ENCODE assay signal across 13 cellular contexts in the genomic region with DNA sequence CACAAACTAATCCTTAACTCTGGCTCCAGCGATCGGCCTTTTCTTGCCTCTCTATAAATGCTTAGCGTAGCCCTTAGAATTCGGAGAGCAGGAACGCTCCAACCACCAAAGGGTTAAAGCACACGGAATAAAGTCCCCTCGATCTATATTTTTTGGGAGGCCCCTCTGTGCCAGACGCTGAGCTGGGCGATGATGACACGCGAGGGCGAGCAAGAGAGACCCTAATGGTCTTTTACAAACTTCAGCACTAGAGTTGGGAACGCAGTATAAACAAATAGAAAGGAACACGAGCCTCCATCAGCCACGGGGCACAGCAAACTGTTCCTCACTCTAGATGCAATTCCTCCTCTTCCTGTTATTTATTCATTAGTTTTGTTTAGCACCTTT. TPM values are rescaled to one million over a fixed set of nuclear protein-coding genes. Genes with fewer than 3 reads are reported as not detected.
DNase-seq lines count a peak whose midpoint lies in the region; ATAC-seq and TF ChIP-seq lines count a peak whose summit lies in the region.
"Had no signal": no experiment of that assay in that cellular context is flagged by ENCODE, and none has a peak within 500 bp of the region (broad histone marks: within the 10 kb centered on the region; RNA-seq: fewer than 3 reads in every experiment).

No MANE protein-coding gene starts in this region.

- H3K9me3 ChIP-seq in adipocyte (ENCODE audit: control insufficient read depth, low read length) (no peaks in the 10 kb centered on the region), right lobe of liver (no peaks in the 10 kb centered on the region), gastrocnemius medialis (no peaks in the 10 kb centered on the region)

- H3K27ac ChIP-seq in right lobe of liver: peak overlapping the region; percentile 54 to 72 (median 56)
- no peak overlapping the region for H3K27ac ChIP-seq in gastrocnemius medialis
- H3K27ac ChIP-seq: skin epidermis had no signal

- no peaks in the 10 kb centered on the region for H3K36me3 ChIP-seq in adipocyte (ENCODE audit: control insufficient read depth, insufficient read depth, low read length, severe bottlenecking)
- no peaks in the 10 kb centered on the region for H3K36me3 ChIP-seq in right lobe of liver
- H3K36me3 ChIP-seq in gastrocnemius medialis: no peaks in the 10 kb centered on the region

- H3K27me3 Mint-ChIP-seq in activated CD8-positive, alpha-beta T cell treated with anti-CD3 and anti-CD28 coated beads for 36 hours: peaks cover 37% of the 10 kb centered on the region

- H3K4me3 ChIP-seq in adipocyte (ENCODE audit: low read length) (peak overlapping the region; percentile 58), right lobe of liver (peak overlapping the region; percentile 53 to 67 (median 66)), gastrocnemius medialis (peak overlapping the region; percentile 13 to 30 (median 26))

- peak; percentile 49 for DNase-seq in DMS53 (lab: John Stamatoyannopoulos, UW)
- no peak for DNase-seq in DMS53 treated with DMSO at 0.1 percent for 48 hours (lab: John Stamatoyannopoulos, UW; ENCODE audit: unreplicated experiment)
- DNase-seq in adipocyte (ENCODE audit: low read depth): peak; percentile 1
- DNase-seq in right lobe of liver: no peak
- DNase-seq in gastrocnemius medialis: no peak
- DNase-seq in activated CD8-positive, alpha-beta T cell treated with anti-CD3 and anti-CD28 coated beads for 36 hours: no peak
- no peak for DNase-seq in RPMI8226
- no peak for DNase-seq in hippocampal formation (lab: John Stamatoyannopoulos, UW)
- DNase-seq: NCI-H187 treated with DMSO at 0.1 percent for 48 hours; stimulated activated naive CD8-positive, alpha-beta T cell treated with anti-CD3 and anti-CD28 coated beads, Interleukin-15, Interleukin-2, amounts not matched to agents 100 U/mL and 50 U/mL, for 24 hours; T-helper 2 cell had no signal

- POLR2A ChIA-PET in activated CD8-positive, alpha-beta T cell treated with anti-CD3 and anti-CD28 coated beads for 36 hours (lab: Charles Lee): no interaction called here

- H3K4me1 ChIP-seq in adipocyte (ENCODE audit: control insufficient read depth, insufficient read depth, low read length): peaks cover 8% of the 10 kb centered on the region
- H3K4me1 ChIP-seq in right lobe of liver: peaks cover 0 to 6% (median 0%) of the 10 kb centered on the region in 4 donors
- H3K4me1 ChIP-seq in gastrocnemius medialis: peaks cover 0 to 14% of the 10 kb centered on the region in 2 donors

- 3% methylated on average over 14 of the region's 15 CpGs for whole genome bisulfite sequencing in right lobe of liver (ENCODE audit: insufficient coverage, low coverage, low lambda C conversion rate, missing lambda C conversion rate)

- H3K27ac Mint-ChIP-seq in activated CD8-positive, alpha-beta T cell treated with anti-CD3 and anti-CD28 coated beads for 36 hours: no peak overlapping the region
- H3K27ac Mint-ChIP-seq: activated T-helper 1 cell treated with anti-CD3 and anti-CD28 coated beads, Interleukin-12 subunit alpha, Interleukin-12 subunit beta, Interleukin-2, Interleukin-4 antibody, amounts not matched to agents 30 ng/mL and 10 ng/mL and 1 ng/mL, durations not matched to agents 14 hours and 24 hours and 36 hours had no signal

- H3K36me3 Mint-ChIP-seq in activated CD8-positive, alpha-beta T cell treated with anti-CD3 and anti-CD28 coated beads for 36 hours (ENCODE audit: low read depth): no peaks in the 10 kb centered on the region

- H3K27me3 ChIP-seq in adipocyte (replicated peaks; ENCODE audit: control insufficient read depth, insufficient read depth, low read length) (peaks cover 52% of the 10 kb centered on the region), right lobe of liver (no peaks in the 10 kb centered on the region), gastrocnemius medialis (peaks cover 29 to 44% (median 42%) of the 10 kb centered on the region in 3 donors)

- ATAC-seq in right lobe of liver (peak; percentile 36 to 61 (median 46)), gastrocnemius medialis (no peak)
- ATAC-seq in activated CD8-positive, alpha-beta T cell treated with anti-CD3 and anti-CD28 coated beads for 36 hours: no peak
- ATAC-seq: stimulated activated naive CD8-positive, alpha-beta T cell treated with anti-CD3 and anti-CD28 coated beads, Interleukin-15, Interleukin-2, amounts not matched to agents 100 U/mL and 50 U/mL, for 24 hours had no signal

- no peaks in the 10 kb centered on the region for H3K9me3 Mint-ChIP-seq in activated CD8-positive, alpha-beta T cell treated with anti-CD3 and anti-CD28 coated beads for 36 hours
- H3K9me3 Mint-ChIP-seq: activated T-helper 1 cell treated with anti-CD3 and anti-CD28 coated beads, Interleukin-12 subunit alpha, Interleukin-12 subunit beta, Interleukin-2, Interleukin-4 antibody, amounts not matched to agents 30 ng/mL and 10 ng/mL and 1 ng/mL, durations not matched to agents 14 hours and 24 hours and 36 hours had no signal

- H3K4me3 Mint-ChIP-seq in activated CD8-positive, alpha-beta T cell treated with anti-CD3 and anti-CD28 coated beads for 36 hours: no peak overlapping the region
- H3K4me3 Mint-ChIP-seq: activated T-helper 1 cell treated with anti-CD3 and anti-CD28 coated beads, Interleukin-12 subunit alpha, Interleukin-12 subunit beta, Interleukin-2, Interleukin-4 antibody, amounts not matched to agents 30 ng/mL and 10 ng/mL and 1 ng/mL, durations not matched to agents 14 hours and 24 hours and 36 hours had no signal

- TF ChIP-seq CTCF in right lobe of liver (IDR thresholded peaks at IDR 0.05): no peak
- no peak for TF ChIP-seq CTCF in gastrocnemius medialis (IDR thresholded peaks at IDR 0.05 in 4 of 5, conservative IDR thresholded peaks at IDR 0.05 in 1 of 5)
- no peak for TF ChIP-seq CTCF in activated CD8-positive, alpha-beta T cell treated with anti-CD3 and anti-CD28 coated beads for 36 hours (IDR thresholded peaks at IDR 0.05)

- intact Hi-C loops in right lobe of liver (cut with DNase I): no loop called here
- intact Hi-C loops in gastrocnemius medialis (cut with DNase I; ENCODE audit: low total_unique reads): no loop called here
- intact Hi-C loops in activated CD8-positive, alpha-beta T cell treated with anti-CD3 and anti-CD28 coated beads for 36 hours (cut with micrococcal nuclease): no loop called here

- no peak for TF ChIP-seq POLR2A in right lobe of liver (IDR thresholded peaks at IDR 0.05)
- no peak for TF ChIP-seq POLR2A in gastrocnemius medialis (IDR thresholded peaks at IDR 0.05)

- in situ Hi-C loops in gastrocnemius medialis (cut with MboI; ENCODE audit: low sequenced_read_pairs in 4 of 4): no loop called here

- H3K9ac ChIP-seq in adipocyte (ENCODE audit: low read length): no peak overlapping the region

- CTCF ChIA-PET in activated CD8-positive, alpha-beta T cell treated with anti-CD3 and anti-CD28 coated beads for 36 hours (lab: Charles Lee): no interaction called here

- peaks cover 1% of the 10 kb centered on the region for H3K4me1 Mint-ChIP-seq in activated CD8-positive, alpha-beta T cell treated with anti-CD3 and anti-CD28 coated beads for 36 hours (ENCODE audit: low read depth)

RNA-seq across cellular contexts. Expression of gene TOX3, which starts 1.8 kb away (rescaled TPM):
- 1 to 10 TPM in 5 of 6 experiments, under 1 TPM in 1; 0.92 to 5.8 (median 3.6) TPM for total RNA-seq in right lobe of liver
- total RNA-seq in gastrocnemius medialis: under 1 TPM in 1 of 4 donors, not detected in 3; 0.47 TPM
- not detected for total RNA-seq in activated CD8-positive, alpha-beta T cell treated with anti-CD3 and anti-CD28 coated beads for 36 hours
- total RNA-seq: activated T-helper 1 cell treated with anti-CD3 and anti-CD28 coated beads, Interleukin-12 subunit alpha, Interleukin-12 subunit beta, Interleukin-2, Interleukin-4 antibody, amounts not matched to agents 30 ng/mL and 10 ng/mL and 1 ng/mL, durations not matched to agents 14 hours and 24 hours and 36 hours had no signal

Comparison
In these comparisons a context has a peak if more than half of its experiments do, and no peak if none do; other contexts are left out.
1. DNase-seq: peak in DMS53 (single experiment) and adipocyte (single experiment); none in DMS53 treated with DMSO at 0.1 percent for 48 hours (single experiment), right lobe of liver (0 of 3), gastrocnemius medialis (0 of 2), activated CD8-positive, alpha-beta T cell treated with anti-CD3 and anti-CD28 coated beads for 36 hours (single experiment), RPMI8226 (single experiment) and hippocampal formation (0 of 2).
2. ATAC-seq: peak in right lobe of liver (4 of 4); none in gastrocnemius medialis (0 of 2) and activated CD8-positive, alpha-beta T cell treated with anti-CD3 and anti-CD28 coated beads for 36 hours (single experiment).
3. H3K27ac ChIP-seq: peak in right lobe of liver (3 of 3); none in gastrocnemius medialis (0 of 4).
4. Peak in every context shown above with its lines, with median percentiles within 50 percentile points of each other: H3K4me3 ChIP-seq.